ENCODE assay signal across 16 cellular contexts in the genomic region with DNA sequence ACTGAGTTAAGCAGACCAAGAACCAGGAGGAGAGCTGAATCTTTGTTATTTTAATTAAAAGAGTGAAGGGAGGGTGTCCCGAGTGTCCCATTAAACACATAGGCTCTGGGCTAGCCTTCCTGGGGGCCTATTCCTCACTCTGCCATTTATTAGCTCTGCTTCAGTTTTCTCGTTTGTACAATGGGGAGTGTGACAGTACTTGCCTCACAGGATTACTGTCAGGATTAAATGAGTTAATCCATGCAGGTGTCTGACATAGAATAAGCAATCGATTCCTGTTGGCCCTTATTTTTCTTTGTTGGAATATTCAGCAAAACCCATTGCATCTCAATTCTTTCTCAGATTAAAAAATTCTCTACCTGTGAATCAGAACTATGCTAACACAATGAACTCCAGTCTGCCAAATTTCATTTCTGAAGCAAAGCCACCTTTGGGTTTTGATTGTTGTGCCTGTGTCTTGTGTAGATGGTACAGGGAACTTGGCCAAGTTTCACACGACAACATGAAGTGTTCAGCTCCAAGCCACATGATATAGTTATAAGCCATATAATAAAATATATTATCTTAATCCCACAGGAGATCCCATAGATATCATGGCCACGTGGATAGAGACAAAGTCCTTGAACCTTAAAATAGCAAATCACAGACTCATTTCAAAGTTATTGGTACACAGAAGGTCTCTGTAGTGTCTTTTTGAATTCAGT. TPM values are rescaled to one million over a fixed set of nuclear protein-coding genes. Genes with fewer than 3 reads are reported as not detected.
DNase-seq lines count a peak whose midpoint lies in the region; ATAC-seq, FAIRE-seq and TF ChIP-seq lines count a peak whose summit lies in the region.
"Had no signal": no experiment of that assay in that cellular context is flagged by ENCODE, and none has a peak within 500 bp of the region (broad histone marks: within the 10 kb centered on the region; RNA-seq: fewer than 3 reads in every experiment).

No MANE protein-coding gene starts in this region.

- no peak overlapping the region for H3K56ac ChIP-seq in mesendoderm (ENCODE audit: low read length)

- WGBS in mesendoderm (ENCODE audit: extremely low coverage, insufficient coverage, low lambda C conversion rate), result no CpG with 5 or more reads among the region's 5 CpGs

- no peak overlapping the region for H2BK5ac ChIP-seq in mesendoderm (ENCODE audit: low read length)

- ATAC-seq in GM19328 (IDR thresholded peaks at IDR 0.05; ENCODE audit: unreplicated experiment), result no peak
- ATAC-seq: T-cell had no signal

- no peak overlapping the region for H3K18ac ChIP-seq in mesendoderm (ENCODE audit: low read length)

- no peaks in the 10 kb centered on the region for H3K79me2 ChIP-seq in mesendoderm (ENCODE audit: control insufficient read depth, insufficient read depth, low read length)

- no peak overlapping the region for H3K27ac ChIP-seq in mesendoderm (ENCODE audit: low read depth, low read length)
- H3K27ac ChIP-seq: RWPE1 had no signal

- peak overlapping the region; percentile 37 for H4K5ac ChIP-seq in mesendoderm (ENCODE audit: low read length)

- no peaks in the 10 kb centered on the region for H3K4me1 ChIP-seq in mesendoderm (ENCODE audit: control insufficient read depth, low read depth, low read length)

- H3K4ac ChIP-seq in mesendoderm (ENCODE audit: low read depth, low read length), result no peak overlapping the region

- H2BK120ac ChIP-seq in mesendoderm (ENCODE audit: low read depth, low read length), result no peak overlapping the region

- H3K4me3 ChIP-seq in mesendoderm (ENCODE audit: low read length), result no peak overlapping the region
- H3K4me3 ChIP-seq: MG63 had no signal

- H3K9ac ChIP-seq in mesendoderm (ENCODE audit: low read length), result no peak overlapping the region

- H3K79me1 ChIP-seq in mesendoderm (ENCODE audit: low read length), result no peaks in the 10 kb centered on the region

- peak; percentile 98 for FAIRE-seq in G401.6 (lab: Jason Lieb, UNC)

- H3K23ac ChIP-seq in mesendoderm (ENCODE audit: low read length), result no peak overlapping the region

- no peaks in the 10 kb centered on the region for H3K36me3 ChIP-seq in mesendoderm (ENCODE audit: control insufficient read depth, insufficient read depth, low read length)
- H3K36me3 ChIP-seq: MG63 had no signal

- DNase-seq in DMS79 treated with DMSO at 0.1 percent for 48 hours (lab: John Stamatoyannopoulos, UW) (peak; percentile 23), DMS79 (lab: John Stamatoyannopoulos, UW) (no peak), NCI-H82 treated with DMSO at 0.1 percent for 48 hours (lab: John Stamatoyannopoulos, UW; ENCODE audit: unreplicated experiment) (peak; percentile 53), mesendoderm (no peak), GM10266 (ENCODE audit: extremely low spot score) (no peak), dedifferentiated amniotic fluid mesenchymal stem cell (ENCODE audit: extremely low spot score) (no peak)
- DNase-seq: 8988T, DMS 273 treated with DMSO at 0.1 percent for 48 hours, MG63, NCI-H1048, NCI-H446 treated with DMSO at 0.1 percent for 48 hours, SIG-M5, T-cell had no signal

- TF ChIP-seq CTCF in GM10266 (IDR thresholded peaks at IDR 0.05; ENCODE audit: control insufficient read depth, insufficient read depth, low read depth, missing control alignments), result no peak

- no peak overlapping the region for H3K4me2 ChIP-seq in mesendoderm (ENCODE audit: low read length)

- no peaks in the 10 kb centered on the region for H3K27me3 ChIP-seq in mesendoderm (ENCODE audit: insufficient read depth, low read length, poor library complexity)

- H4K8ac ChIP-seq in mesendoderm (ENCODE audit: low read depth, low read length), result no peak overlapping the region

- H2BK15ac ChIP-seq in mesendoderm (replicated peaks; ENCODE audit: low read depth), result no peak overlapping the region

- H2AK5ac ChIP-seq in mesendoderm (ENCODE audit: low read length), result no peak overlapping the region

RNA-seq across cellular contexts. Expression of gene CRY1, which starts 34.3 kb away (rescaled TPM):
- 19.3 TPM for polyA plus RNA-seq in mesendoderm (2013, experiment 1 of 2)
- polyA plus RNA-seq in mesendoderm (2013, experiment 2 of 2), result 19.7 TPM

Comparison
In these comparisons a context has a peak if more than half of its experiments do, and no peak if none do; other contexts are left out.
1. DNase-seq: peak in DMS79 treated with DMSO at 0.1 percent for 48 hours (single experiment) and NCI-H82 treated with DMSO at 0.1 percent for 48 hours (single experiment); none in DMS79 (single experiment), mesendoderm (single experiment), GM10266 (single experiment) and dedifferentiated amniotic fluid mesenchymal stem cell (single experiment).